Comparison of ENCODE assay signal across 8 cellular contexts in genomic region chr12:60419986-60420385, GRCh38.
"Had no signal": no experiment of that assay in that cellular context is flagged by ENCODE, and none has a peak within 500 bp of the region (broad histone marks: within the 10 kb centered on the region; RNA-seq: fewer than 3 reads in every experiment).

No MANE protein-coding gene starts in this region.

- DNase-seq: GDM1, GF-D8 had no signal

- H3K4me3 ChIP-seq: GM12878 had no signal

- FAIRE-seq: G401.6, GM12878, GM12891, GM12892, GM18507, GM19239 had no signal

- ATAC-seq: GM12878 had no signal
